17 cellular contexts compared by ENCODE assay signal in genomic region chr17:77482375-77483127, GRCh38.
"Had no signal": no experiment of that assay in that cellular context is flagged by ENCODE, and none has a peak within 500 bp of the region (broad histone marks: within the 10 kb centered on the region; RNA-seq: fewer than 3 reads in every experiment).

No MANE protein-coding gene starts in this region.

- DNase-seq: activated CD4-positive, alpha-beta T cell treated with anti-CD3 and anti-CD28 coated beads for 36 hours; activated CD4-positive, alpha-beta T cell treated with anti-CD3 and anti-CD28 coated beads, Interleukin-2, amount 50 U/mL, for 48 hours; activated gamma-delta T cell treated with Interleukin-2 at 50 U/mL for 16 hours; activated T-cell treated with anti-CD3 and anti-CD28 coated beads for 4 hours; adrenal gland; cerebellar nuclear complex; effector CD8-positive, alpha-beta T cell; lower lobe of right lung; stomach had no signal

- H3K27me3 ChIP-seq: adrenal gland, breast epithelium, stomach, upper lobe of left lung had no signal

- FAIRE-seq: astrocyte, TTC549 had no signal

- H3K9me3 ChIP-seq: adrenal gland, breast epithelium, lower lobe of right lung, stomach, upper lobe of left lung had no signal

- H3K4me3 ChIP-seq: adrenal gland, breast epithelium, lower lobe of right lung, stomach, upper lobe of left lung had no signal

- H3K27ac ChIP-seq: adrenal gland, lower lobe of right lung, upper lobe of left lung had no signal

- ATAC-seq: activated CD4-positive, alpha-beta T cell treated with anti-CD3 and anti-CD28 coated beads for 36 hours; activated naive CD4-positive, alpha-beta T cell treated with anti-CD3 and anti-CD28 coated beads, Interleukin-2, amount 50 U/mL, for 72 hours; esophagus mucosa; lower lobe of right lung; natural killer cell treated with Interleukin-12 subunit alpha and Interleukin-12 subunit beta and Interleukin-15 and Interleukin-18, amount 100 ng/mL, for 72 hours; WTC11 had no signal
